ENCODE assay signal across 12 cellular contexts in genomic region chr9:127536499-127536898, GRCh38.
DNase-seq lines count a peak whose midpoint lies in the region; ATAC-seq, FAIRE-seq and TF ChIP-seq lines count a peak whose summit lies in the region.
"Had no signal": no experiment of that assay in that cellular context is flagged by ENCODE, and none has a peak within 500 bp of the region (broad histone marks: within the 10 kb centered on the region; RNA-seq: fewer than 3 reads in every experiment).

No MANE protein-coding gene starts in this region.

- no peak for FAIRE-seq in HTR-8/SVneo (lab: Jason Lieb, UNC)

- no peaks in the 10 kb centered on the region for H4K20me1 ChIP-seq in mammary epithelial cell (ENCODE audit: insufficient read depth, low read length)

- peaks cover 0 to 68% (median 42%) of the 10 kb centered on the region in 12 donors for H3K4me1 ChIP-seq in heart left ventricle
- H3K4me1 ChIP-seq in mammary epithelial cell (ENCODE audit: insufficient read depth, low read length): peaks cover 73% of the 10 kb centered on the region
- H3K4me1 ChIP-seq in mucosa of stomach (ENCODE audit: control insufficient read depth, insufficient read depth, low read length): peaks cover 57% of the 10 kb centered on the region
- H3K4me1 ChIP-seq in transverse colon: peaks cover 15 to 59% (median 45%) of the 10 kb centered on the region in 4 donors

- H3K27ac ChIP-seq in heart left ventricle (peak overlapping the region in 7 of 12 donors; percentile 23 to 80 (median 30)), mammary epithelial cell (ENCODE audit: insufficient read depth, low read depth, low read length) (peak overlapping the region; percentile 54), transverse colon (peak overlapping the region; percentile 58 to 91 (median 76))

- H3K9ac ChIP-seq in mammary epithelial cell (ENCODE audit: insufficient read depth, low read length): peak overlapping the region; percentile 5
- H3K9ac ChIP-seq in mucosa of stomach (ENCODE audit: low read length): peak overlapping the region; percentile 33

- no TSS peak for BruUV-seq in mammary epithelial cell (replicated peaks; lab: Mats Ljungman, UMichigan)

- CTCF ChIA-PET in mammary epithelial cell (lab: Charles Lee; ENCODE audit: low non-redundant PET): interaction anchor here (0.5 kb wide), 1 partner anchor 9 kb away, joined by 5 read pairs; no protein-coding TSS in a partner anchor

- H3K27me3 ChIP-seq in heart left ventricle: no peaks in the 10 kb centered on the region
- no peaks in the 10 kb centered on the region for H3K27me3 ChIP-seq in mammary epithelial cell (ENCODE audit: insufficient read depth, low read length)
- H3K27me3 ChIP-seq in mucosa of stomach (ENCODE audit: control insufficient read depth, insufficient read depth, low read length): no peaks in the 10 kb centered on the region
- H3K27me3 ChIP-seq in transverse colon: no peaks in the 10 kb centered on the region

- TF ChIP-seq CTCF in heart left ventricle (IDR thresholded peaks at IDR 0.05) (no peak), mammary epithelial cell (conservative IDR thresholded peaks at IDR 0.05 in 1 of 2, IDR thresholded peaks at IDR 0.05 in 1 of 2; ENCODE audit: extremely low read depth in 1 of 2, insufficient read depth in 1 of 2, low read depth in 1 of 2, low read length in 2 of 2) (no peak), transverse colon (IDR thresholded peaks at IDR 0.05) (no peak)

- no peak overlapping the region for H3K4me3 ChIP-seq in heart left ventricle
- H3K4me3 ChIP-seq in mammary epithelial cell (replicated peaks in 1 of 3; ENCODE audit: insufficient read depth in 1 of 3, low read depth in 2 of 3, low read length in 3 of 3): no peak overlapping the region
- H3K4me3 ChIP-seq in mucosa of stomach (ENCODE audit: low read length): no peak overlapping the region
- H3K4me3 ChIP-seq in transverse colon: no peak overlapping the region

- DNase-seq in heart left ventricle: peak in 1 of 5 donors; percentile 20
- DNase-seq in cardiac septum (ENCODE audit: low spot score): no peak
- DNase-seq in mammary epithelial cell: no peak
- no peak for DNase-seq in transverse colon
- DNase-seq in hippocampal formation (lab: John Stamatoyannopoulos, UW): no peak
- DNase-seq in HTR-8/SVneo (ENCODE audit: insufficient read length, low spot score): no peak
- no peak for DNase-seq in UCSD-AML1 (lab: John Stamatoyannopoulos, UW; ENCODE audit: unreplicated experiment)
- DNase-seq: activated CD8-positive, alpha-beta memory T cell treated with anti-CD3 and anti-CD28 coated beads, Interleukin-2, amount 50 U/mL, for 48 hours; NCI-H1930; stimulated activated CD8-positive, alpha-beta memory T cell treated with anti-CD3 and anti-CD28 coated beads, Interleukin-4, amount 100 ng/mL, for 48 hours; T-cell had no signal

- H2AFZ ChIP-seq in mammary epithelial cell (ENCODE audit: low read depth, low read length): no peak overlapping the region

- peaks cover 99% of the 10 kb centered on the region for H3K79me2 ChIP-seq in mammary epithelial cell (ENCODE audit: insufficient read depth, low read length)

- in situ Hi-C loops in mammary epithelial cell (cut with MboI; ENCODE audit: low sequenced_read_pairs in 2 of 2) (no loop called here), transverse colon (cut with MboI; ENCODE audit: low pct_ligation_motif_present in 1 of 4, low pct_unique_long_range_greater_than_20kb in 1 of 4, low sequenced_read_pairs in 3 of 4) (no loop called here)

- WGBS in heart left ventricle, 4 donors: 67 to 84% (median 78%) methylated on average over 6 to 8 of the region's 8 CpGs
- 99% methylated on average over 7 of the region's 8 CpGs for WGBS in mammary epithelial cell (ENCODE audit: low coverage, missing lambda C conversion rate)
- WGBS in transverse colon (ENCODE audit: low coverage in 1 of 2), 2 donors: 69% methylated on average over 8 of the region's 8 CpGs; no CpG with 5 or more reads in 1 of the 2 donors

- H3K4me2 ChIP-seq in mammary epithelial cell (ENCODE audit: insufficient read depth, low read depth, low read length): no peak overlapping the region

- no peaks in the 10 kb centered on the region for H3K9me3 ChIP-seq in heart left ventricle
- no peaks in the 10 kb centered on the region for H3K9me3 ChIP-seq in mammary epithelial cell (replicated peaks; ENCODE audit: insufficient read depth, low read length)
- H3K9me3 ChIP-seq in mucosa of stomach (ENCODE audit: control insufficient read depth, low read length): no peaks in the 10 kb centered on the region
- no peaks in the 10 kb centered on the region for H3K9me3 ChIP-seq in transverse colon

- intact Hi-C loops in heart left ventricle (cut with DNase I): loop anchor here in 1 of 10 donors (5.0 kb wide), 1 partner anchor 34 kb away; no protein-coding TSS in a partner anchor
- intact Hi-C loops in cardiac septum (cut with DNase I): no loop called here
- intact Hi-C loops in mammary epithelial cell (cut with micrococcal nuclease): no loop called here
- intact Hi-C loops in transverse colon (cut with DNase I; ENCODE audit: low total_unique reads): no loop called here

- H3K36me3 ChIP-seq in heart left ventricle: peaks cover 0 to 17% (median 0%) of the 10 kb centered on the region in 9 donors
- H3K36me3 ChIP-seq in mammary epithelial cell (ENCODE audit: insufficient read depth, low read length): peaks cover 3% of the 10 kb centered on the region
- H3K36me3 ChIP-seq in mucosa of stomach (ENCODE audit: control insufficient read depth, insufficient read depth, low read length): no peaks in the 10 kb centered on the region
- H3K36me3 ChIP-seq in transverse colon: no peaks in the 10 kb centered on the region

- no peak for TF ChIP-seq EP300 in transverse colon (IDR thresholded peaks at IDR 0.05; ENCODE audit: low read depth)

- no peak for TF ChIP-seq POLR2A in heart left ventricle (IDR thresholded peaks at IDR 0.05)
- no peak for TF ChIP-seq POLR2A in transverse colon (IDR thresholded peaks at IDR 0.05)

- dilution Hi-C loops in mammary epithelial cell (cut with HindIII; ENCODE audit: low sequenced_read_pairs): no loop called here

- no peak for ATAC-seq in heart left ventricle
- ATAC-seq: T-cell had no signal
